ENCODE assay signal across 27 cellular contexts in the genomic region with DNA sequence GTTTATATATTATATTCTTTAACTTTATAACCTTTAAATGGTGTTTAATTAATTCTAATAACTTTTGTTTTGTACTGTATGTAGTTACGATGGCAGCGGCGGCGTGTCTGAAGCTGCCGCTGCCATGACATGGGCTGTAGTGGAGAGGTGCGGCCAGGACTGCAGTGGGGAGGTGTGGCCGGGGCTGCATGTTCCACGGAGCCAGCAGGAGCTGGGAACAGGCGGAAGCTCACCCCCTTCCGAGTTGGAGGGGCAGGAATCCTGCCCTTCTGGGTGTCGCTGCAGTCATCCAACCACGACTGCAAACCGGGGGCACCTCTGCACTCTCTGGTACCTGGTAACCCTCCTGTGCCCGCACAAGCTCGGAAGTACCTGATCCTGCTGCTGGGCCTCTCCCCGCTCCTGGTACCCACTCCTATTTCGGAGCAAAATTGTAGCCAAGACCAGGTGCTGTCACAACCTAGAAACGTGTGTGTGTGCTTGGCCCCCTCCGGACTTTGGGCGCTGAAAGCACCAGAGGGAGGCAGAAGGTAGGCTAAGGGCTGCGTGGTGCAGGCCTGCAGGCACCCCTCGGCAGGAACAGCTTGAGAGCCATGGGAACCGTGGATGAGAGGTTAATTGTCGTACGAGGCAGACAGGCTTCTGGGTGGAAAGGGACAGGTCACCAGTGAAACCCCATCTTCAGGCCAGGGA.
"Had no signal": no experiment of that assay in that cellular context is flagged by ENCODE, and none has a peak within 500 bp of the region (broad histone marks: within the 10 kb centered on the region; RNA-seq: fewer than 3 reads in every experiment).

No MANE protein-coding gene starts in this region.

- H3K4me3 ChIP-seq: adrenal gland, body of pancreas, cardiac muscle cell, lower lobe of right lung, right atrium auricular region, stomach, thyroid gland had no signal

- H3K4me3 Mint-ChIP-seq: activated naive CD8-positive, alpha-beta T cell treated with anti-CD3 and anti-CD28 coated beads for 36 hours; naive thymus-derived CD8-positive, alpha-beta T cell; neural crest cell; T-cell had no signal

- H3K36me3 ChIP-seq: adrenal gland, cardiac muscle cell, lower lobe of right lung, right atrium auricular region, stomach, thyroid gland had no signal

- ATAC-seq: activated CD4-positive, CD25-positive, alpha-beta regulatory T cell treated with anti-CD3 and anti-CD28 coated beads, Interleukin-2, amount 50 U/mL, for 24 hours; body of pancreas; esophagus mucosa; left colon; lower lobe of right lung; naive thymus-derived CD8-positive, alpha-beta T cell; T-cell had no signal

- H3K9me3 Mint-ChIP-seq: activated naive CD8-positive, alpha-beta T cell treated with anti-CD3 and anti-CD28 coated beads for 36 hours; naive thymus-derived CD8-positive, alpha-beta T cell; neural crest cell; T-cell had no signal

- H3K9me3 ChIP-seq: adrenal gland, body of pancreas, lower lobe of right lung, right atrium auricular region, thyroid gland had no signal

- DNase-seq: activated CD4-positive, alpha-beta T cell treated with anti-CD3 and anti-CD28 coated beads for 48 hours; activated CD4-positive, alpha-beta T cell treated with anti-CD3 and anti-CD28 coated beads, Interleukin-2, amount 50 U/mL, for 48 hours; activated CD8-positive, alpha-beta memory T cell treated with anti-CD3 and anti-CD28 coated beads for 24 hours; activated effector memory CD4-positive, alpha-beta T cell treated with Interleukin-2 at 50 U/mL for 16 hours; activated naive CD4-positive, alpha-beta T cell treated with Interleukin-2 at 50 U/mL for 16 hours; activated naive CD8-positive, alpha-beta T cell treated with anti-CD3 and anti-CD28 coated beads for 36 hours; adrenal gland; body of pancreas; cerebellar nuclear complex; cortex of kidney; foreskin fibroblast; head of caudate nucleus; hippocampal formation; left colon; lower lobe of right lung; mesenchymal stem cell; stimulated activated CD4-positive, alpha-beta T cell treated with anti-CD3 and anti-CD28 coated beads, Interleukin-2, amount 100 ng/mL, for 48 hours; stomach; T-cell; thyroid gland had no signal

- H3K27ac Mint-ChIP-seq: activated naive CD8-positive, alpha-beta T cell treated with anti-CD3 and anti-CD28 coated beads for 36 hours; naive thymus-derived CD8-positive, alpha-beta T cell; T-cell had no signal

- H3K27me3 ChIP-seq: adrenal gland, body of pancreas, cardiac muscle cell, right atrium auricular region, stomach, thyroid gland had no signal

- H3K4me1 ChIP-seq: adrenal gland, body of pancreas, lower lobe of right lung, right atrium auricular region, stomach, thyroid gland had no signal

- H3K4me1 Mint-ChIP-seq: activated naive CD8-positive, alpha-beta T cell treated with anti-CD3 and anti-CD28 coated beads for 36 hours; naive thymus-derived CD8-positive, alpha-beta T cell; neural crest cell; T-cell had no signal

- H3K36me3 Mint-ChIP-seq: activated naive CD8-positive, alpha-beta T cell treated with anti-CD3 and anti-CD28 coated beads for 36 hours; naive thymus-derived CD8-positive, alpha-beta T cell; T-cell had no signal

- H3K27ac ChIP-seq: adrenal gland, body of pancreas, cardiac muscle cell, lower lobe of right lung, right atrium auricular region, stomach, thyroid gland, VCaP had no signal

- H3K27me3 Mint-ChIP-seq: activated naive CD8-positive, alpha-beta T cell treated with anti-CD3 and anti-CD28 coated beads for 36 hours; T-cell had no signal
